31 cellular contexts compared by ENCODE assay signal in genomic region chr6:169953686-169954085, GRCh38.
"Had no signal": no experiment of that assay in that cellular context is flagged by ENCODE, and none has a peak within 500 bp of the region (broad histone marks: within the 10 kb centered on the region; RNA-seq: fewer than 3 reads in every experiment).

No MANE protein-coding gene starts in this region.

- H3K9me3 ChIP-seq: adrenal gland, body of pancreas, neutrophil, sigmoid colon, upper lobe of right lung had no signal

- H3K27ac Mint-ChIP-seq: activated CD4-positive, alpha-beta memory T cell treated with anti-CD3 and anti-CD28 coated beads, Interleukin-2, amount 10 ng/mL, durations not matched to agents 7 days and 5 days; activated CD4-positive, alpha-beta T cell treated with anti-CD3 and anti-CD28 coated beads, Interleukin-2, amount 10 ng/mL, durations not matched to agents 7 days and 5 days; activated naive CD8-positive, alpha-beta T cell; immature natural killer cell; mesothelial cell of epicardium; nephron progenitor cell; progenitor cell of endocrine pancreas; stimulated activated effector memory CD8-positive, alpha-beta T cell treated with anti-CD3 and anti-CD28 coated beads, Interleukin-12 subunit alpha, Interleukin-12 subunit beta, amount 100 ng/mL, for 72 hours; stimulated activated naive CD8-positive, alpha-beta T cell treated with anti-CD3 and anti-CD28 coated beads, Interleukin-15, Interleukin-2, amounts not matched to agents 100 ng/mL and 50 ng/mL, for 24 hours; WTC11 had no signal

- DNase-seq: activated CD4-positive, alpha-beta memory T cell treated with anti-CD3 and anti-CD28 coated beads, Interleukin-2, amount 10 ng/mL, durations not matched to agents 7 days and 5 days; activated CD4-positive, alpha-beta T cell treated with anti-CD3 and anti-CD28 coated beads for 1 hour; activated CD4-positive, alpha-beta T cell treated with anti-CD3 and anti-CD28 coated beads, Interleukin-2, amount 10 ng/mL, durations not matched to agents 7 days and 5 days; activated effector memory CD4-positive, alpha-beta T cell treated with Interleukin-2 at 50 U/mL for 16 hours; activated naive CD4-positive, alpha-beta T cell treated with Interleukin-2 at 50 U/mL for 16 hours; aorta; body of pancreas; foreskin fibroblast; hypothalamus; immature natural killer cell; kidney; left colon; naive B cell; nephron progenitor cell; retina; sigmoid colon; small intestine; stimulated activated CD4-positive, alpha-beta T cell treated with anti-CD3 and anti-CD28 coated beads, Interleukin-4, amount 100 ng/mL, for 24 hours; substantia nigra; T-helper 2 cell; upper lobe of right lung had no signal

- H3K9me3 Mint-ChIP-seq: activated CD4-positive, alpha-beta memory T cell treated with anti-CD3 and anti-CD28 coated beads, Interleukin-2, amount 10 ng/mL, durations not matched to agents 7 days and 5 days; activated CD4-positive, alpha-beta T cell treated with anti-CD3 and anti-CD28 coated beads, Interleukin-2, amount 10 ng/mL, durations not matched to agents 7 days and 5 days; immature natural killer cell; stimulated activated effector memory CD8-positive, alpha-beta T cell treated with anti-CD3 and anti-CD28 coated beads, Interleukin-12 subunit alpha, Interleukin-12 subunit beta, amount 100 ng/mL, for 72 hours; stimulated activated naive CD8-positive, alpha-beta T cell treated with anti-CD3 and anti-CD28 coated beads, Interleukin-15, Interleukin-2, amounts not matched to agents 100 ng/mL and 50 ng/mL, for 24 hours had no signal

- H3K27me3 Mint-ChIP-seq: activated CD4-positive, alpha-beta T cell treated with anti-CD3 and anti-CD28 coated beads, Interleukin-2, amount 10 ng/mL, durations not matched to agents 7 days and 5 days; activated naive CD8-positive, alpha-beta T cell; naive B cell had no signal

- H3K36me3 Mint-ChIP-seq: activated naive CD8-positive, alpha-beta T cell; immature natural killer cell; mesothelial cell of epicardium; stimulated activated effector memory CD8-positive, alpha-beta T cell treated with anti-CD3 and anti-CD28 coated beads, Interleukin-12 subunit alpha, Interleukin-12 subunit beta, amount 100 ng/mL, for 72 hours; WTC11 had no signal

- H3K36me3 ChIP-seq: adrenal gland, neutrophil, sigmoid colon, upper lobe of right lung had no signal

- ATAC-seq: body of pancreas; esophagus mucosa; left colon; stimulated activated effector memory CD8-positive, alpha-beta T cell treated with anti-CD3 and anti-CD28 coated beads, Interleukin-12 subunit alpha, Interleukin-12 subunit beta, amount 100 ng/mL, for 72 hours; upper lobe of right lung; WTC11 had no signal

- H3K27ac ChIP-seq: adrenal gland, body of pancreas, coronary artery, neutrophil, sigmoid colon, upper lobe of right lung had no signal

- H3K4me1 ChIP-seq: adrenal gland, body of pancreas, sigmoid colon had no signal

- H3K4me3 ChIP-seq: adrenal gland, body of pancreas, coronary artery, sigmoid colon, upper lobe of right lung had no signal

- H3K27me3 ChIP-seq: adrenal gland, body of pancreas, sigmoid colon, upper lobe of right lung had no signal

- H3K4me3 Mint-ChIP-seq: activated CD4-positive, alpha-beta memory T cell treated with anti-CD3 and anti-CD28 coated beads, Interleukin-2, amount 10 ng/mL, durations not matched to agents 7 days and 5 days; activated CD4-positive, alpha-beta T cell treated with anti-CD3 and anti-CD28 coated beads, Interleukin-2, amount 10 ng/mL, durations not matched to agents 7 days and 5 days; activated naive CD8-positive, alpha-beta T cell; immature natural killer cell; mesothelial cell of epicardium; naive B cell; nephron progenitor cell; stimulated activated effector memory CD8-positive, alpha-beta T cell treated with anti-CD3 and anti-CD28 coated beads, Interleukin-12 subunit alpha, Interleukin-12 subunit beta, amount 100 ng/mL, for 72 hours; stimulated activated naive CD8-positive, alpha-beta T cell treated with anti-CD3 and anti-CD28 coated beads, Interleukin-15, Interleukin-2, amounts not matched to agents 100 ng/mL and 50 ng/mL, for 24 hours; WTC11 had no signal

- H3K4me1 Mint-ChIP-seq: activated CD4-positive, alpha-beta memory T cell treated with anti-CD3 and anti-CD28 coated beads, Interleukin-2, amount 10 ng/mL, durations not matched to agents 7 days and 5 days; stimulated activated effector memory CD8-positive, alpha-beta T cell treated with anti-CD3 and anti-CD28 coated beads, Interleukin-12 subunit alpha, Interleukin-12 subunit beta, amount 100 ng/mL, for 72 hours had no signal
